15 cellular contexts compared by ENCODE assay signal in genomic region chr7:18468794-18469193, GRCh38. TPM values are rescaled to one million over a fixed set of nuclear protein-coding genes. Genes with fewer than 3 reads are reported as not detected.
DNase-seq lines count a peak whose midpoint lies in the region; ATAC-seq and TF ChIP-seq lines count a peak whose summit lies in the region.
"Had no signal": no experiment of that assay in that cellular context is flagged by ENCODE, and none has a peak within 500 bp of the region (broad histone marks: within the 10 kb centered on the region; RNA-seq: fewer than 3 reads in every experiment).

No MANE protein-coding gene starts in this region.

- no peak overlapping the region for H3K27ac ChIP-seq in ascending aorta
- H3K27ac ChIP-seq: A549, C4-2B had no signal

- H3K4me3 Mint-ChIP-seq in stimulated activated naive CD8-positive, alpha-beta T cell treated with anti-CD3 and anti-CD28 coated beads, Interleukin-15, amount 100 ng/mL, for 72 hours: no peak overlapping the region
- no peak overlapping the region for H3K4me3 Mint-ChIP-seq in nephron progenitor cell
- H3K4me3 Mint-ChIP-seq: H9 had no signal

- DNase-seq in stimulated activated naive CD8-positive, alpha-beta T cell treated with anti-CD3 and anti-CD28 coated beads, Interleukin-15, Interleukin-2, amounts not matched to agents 100 U/mL and 50 U/mL, for 24 hours: no peak
- DNase-seq in stimulated activated naive CD8-positive, alpha-beta T cell treated with anti-CD3 and anti-CD28 coated beads, Interleukin-15, amount 100 ng/mL, for 72 hours: no peak
- DNase-seq in M059J (ENCODE audit: low read depth) (peak; percentile 40), epithelial cell of esophagus (ENCODE audit: low read depth) (peak; percentile 23), nephron progenitor cell (no peak), ascending aorta (ENCODE audit: low spot score in 2 of 2) (no peak)
- DNase-seq: GF-D8, H9, KBM-7, NCI-H1092, NCI-H1694 treated with DMSO at 0.1 percent for 48 hours, SIG-M5 had no signal

- TF ChIP-seq CTCF in epithelial cell of esophagus (IDR thresholded peaks at IDR 0.05; ENCODE audit: insufficient read depth, low read depth, low read length, missing control alignments): no peak
- no peak for TF ChIP-seq CTCF in nephron progenitor cell (IDR thresholded peaks at IDR 0.05)
- TF ChIP-seq CTCF in ascending aorta (IDR thresholded peaks at IDR 0.05): no peak

- H3K27me3 ChIP-seq in ascending aorta: no peaks in the 10 kb centered on the region

- H3K9me3 Mint-ChIP-seq in stimulated activated naive CD8-positive, alpha-beta T cell treated with anti-CD3 and anti-CD28 coated beads, Interleukin-15, amount 100 ng/mL, for 72 hours: no peaks in the 10 kb centered on the region
- peaks cover 13% of the 10 kb centered on the region for H3K9me3 Mint-ChIP-seq in nephron progenitor cell
- H3K9me3 Mint-ChIP-seq: H9 had no signal

- peaks cover 0 to 10% of the 10 kb centered on the region in 2 donors for H3K4me1 ChIP-seq in ascending aorta
- H3K4me1 ChIP-seq: A549 had no signal

- peaks cover 0 to 6% of the 10 kb centered on the region in 2 donors for H3K9me3 ChIP-seq in ascending aorta
- H3K9me3 ChIP-seq: A549 had no signal

- H3K4me1 Mint-ChIP-seq in stimulated activated naive CD8-positive, alpha-beta T cell treated with anti-CD3 and anti-CD28 coated beads, Interleukin-15, amount 100 ng/mL, for 72 hours: no peaks in the 10 kb centered on the region
- H3K4me1 Mint-ChIP-seq in nephron progenitor cell: peaks cover 18% of the 10 kb centered on the region
- H3K4me1 Mint-ChIP-seq: H9 had no signal

- no peaks in the 10 kb centered on the region for H3K36me3 ChIP-seq in ascending aorta

- H3K36me3 Mint-ChIP-seq in nephron progenitor cell (ENCODE audit: low read depth): no peaks in the 10 kb centered on the region

- H3K4me3 ChIP-seq in epithelial cell of esophagus (ENCODE audit: low read length): no peak overlapping the region
- H3K4me3 ChIP-seq in ascending aorta: no peak overlapping the region
- H3K4me3 ChIP-seq: A549 had no signal

- intact Hi-C loops in ascending aorta (cut with DNase I): no loop called here

- no peaks in the 10 kb centered on the region for H3K27me3 Mint-ChIP-seq in stimulated activated naive CD8-positive, alpha-beta T cell treated with anti-CD3 and anti-CD28 coated beads, Interleukin-15, amount 100 ng/mL, for 72 hours
- no peaks in the 10 kb centered on the region for H3K27me3 Mint-ChIP-seq in nephron progenitor cell (ENCODE audit: low read depth, poor library complexity)

- peak; percentile 28 for ATAC-seq in stimulated activated naive CD8-positive, alpha-beta T cell treated with anti-CD3 and anti-CD28 coated beads, Interleukin-15, Interleukin-2, amounts not matched to agents 100 U/mL and 50 U/mL, for 24 hours
- no peak for ATAC-seq in stimulated activated naive CD8-positive, alpha-beta T cell treated with anti-CD3 and anti-CD28 coated beads, Interleukin-15, amount 100 ng/mL, for 72 hours
- no peak for ATAC-seq in HG03139 (IDR thresholded peaks at IDR 0.05; ENCODE audit: unreplicated experiment)
- ATAC-seq: A549 had no signal

- H3K27ac Mint-ChIP-seq in stimulated activated naive CD8-positive, alpha-beta T cell treated with anti-CD3 and anti-CD28 coated beads, Interleukin-15, amount 100 ng/mL, for 72 hours: no peak overlapping the region
- H3K27ac Mint-ChIP-seq in nephron progenitor cell: no peak overlapping the region
- H3K27ac Mint-ChIP-seq: H9 had no signal

RNA-seq across cellular contexts. Expression of gene HDAC9, which starts 26.8 kb away (rescaled TPM):
- total RNA-seq in M059J (2014; rRNA removed; shearing (Covaris generic)): 25.3 and 27.6 TPM in 2 replicates
- total RNA-seq in ascending aorta: 33.4 TPM

Comparison
In these comparisons a context has a peak if more than half of its experiments do, and no peak if none do; other contexts are left out.
1. DNase-seq: peak in M059J (single experiment) and epithelial cell of esophagus (single experiment); none in stimulated activated naive CD8-positive, alpha-beta T cell treated with anti-CD3 and anti-CD28 coated beads, Interleukin-15, Interleukin-2, amounts not matched to agents 100 U/mL and 50 U/mL, for 24 hours (single experiment), stimulated activated naive CD8-positive, alpha-beta T cell treated with anti-CD3 and anti-CD28 coated beads, Interleukin-15, amount 100 ng/mL, for 72 hours (0 of 2), nephron progenitor cell (single experiment) and ascending aorta (0 of 2).